In genomic region chr15:96234109-96234892, GRCh38 we compare ENCODE assay signal across 10 cellular contexts.
A peak's percentile ranks its signal among the peaks of the same experiment; 100 is the strongest.
DNase-seq lines count a peak whose midpoint lies in the region; ATAC-seq lines count a peak whose summit lies in the region.
"Had no signal": no experiment of that assay in that cellular context is flagged by ENCODE, and none has a peak within 500 bp of the region (broad histone marks: within the 10 kb centered on the region; RNA-seq: fewer than 3 reads in every experiment).

No MANE protein-coding gene starts in this region.

- no peaks in the 10 kb centered on the region for H3K36me3 Mint-ChIP-seq in activated T-cell treated with anti-CD3 and anti-CD28 coated beads, Interleukin-2, amount 50 U/mL, for 24 hours (ENCODE audit: low read depth)
- H3K36me3 Mint-ChIP-seq in activated naive CD4-positive, alpha-beta T cell treated with anti-CD3 and anti-CD28 coated beads, Interleukin-2, amount 50 U/mL, for 72 hours = no peaks in the 10 kb centered on the region
- no peaks in the 10 kb centered on the region for H3K36me3 Mint-ChIP-seq in activated T-helper 1 cell treated with anti-CD3 and anti-CD28 coated beads, Interleukin-12 subunit alpha, Interleukin-12 subunit beta, Interleukin-2, Interleukin-4 antibody, amounts not matched to agents 30 ng/mL and 10 ng/mL and 1 ng/mL, durations not matched to agents 14 hours and 24 hours and 36 hours (ENCODE audit: low read depth)
- H3K36me3 Mint-ChIP-seq: immature natural killer cell had no signal

- peak; percentile 56 for ATAC-seq in GM18519 (IDR thresholded peaks at IDR 0.05; ENCODE audit: low FRiP score, unreplicated experiment)
- ATAC-seq in HG02973 (IDR thresholded peaks at IDR 0.05; ENCODE audit: unreplicated experiment) = peak; percentile 48
- no peak for ATAC-seq in activated naive CD4-positive, alpha-beta T cell treated with anti-CD3 and anti-CD28 coated beads, Interleukin-2, amount 50 U/mL, for 72 hours

- H3K27me3 Mint-ChIP-seq in activated T-cell treated with anti-CD3 and anti-CD28 coated beads, Interleukin-2, amount 50 U/mL, for 24 hours = no peaks in the 10 kb centered on the region
- no peaks in the 10 kb centered on the region for H3K27me3 Mint-ChIP-seq in activated T-helper 1 cell treated with anti-CD3 and anti-CD28 coated beads, Interleukin-12 subunit alpha, Interleukin-12 subunit beta, Interleukin-2, Interleukin-4 antibody, amounts not matched to agents 30 ng/mL and 10 ng/mL and 1 ng/mL, durations not matched to agents 14 hours and 24 hours and 36 hours (ENCODE audit: insufficient read depth)

- no peaks in the 10 kb centered on the region for H3K4me1 Mint-ChIP-seq in activated T-cell treated with anti-CD3 and anti-CD28 coated beads, Interleukin-2, amount 50 U/mL, for 24 hours (ENCODE audit: low read depth)
- H3K4me1 Mint-ChIP-seq in activated T-helper 1 cell treated with anti-CD3 and anti-CD28 coated beads, Interleukin-12 subunit alpha, Interleukin-12 subunit beta, Interleukin-2, Interleukin-4 antibody, amounts not matched to agents 30 ng/mL and 10 ng/mL and 1 ng/mL, durations not matched to agents 14 hours and 24 hours and 36 hours (ENCODE audit: low read depth) = no peaks in the 10 kb centered on the region
- H3K4me1 Mint-ChIP-seq: immature natural killer cell had no signal

- DNase-seq in T1000 (lab: John Stamatoyannopoulos, UW) (peak; percentile 64), posterior vena cava (ENCODE audit: low spot score) (peak; percentile 84)
- no peak for DNase-seq in activated T-cell treated with anti-CD3 and anti-CD28 coated beads, Interleukin-2, amount 50 U/mL, for 24 hours
- no peak for DNase-seq in activated naive CD4-positive, alpha-beta T cell treated with anti-CD3 and anti-CD28 coated beads, Interleukin-2, amount 50 U/mL, for 72 hours (ENCODE audit: low spot score in 2 of 2)
- DNase-seq in activated naive CD4-positive, alpha-beta T cell treated with Interleukin-2 at 50 U/mL for 16 hours = no peak
- DNase-seq in activated T-helper 1 cell treated with anti-CD3 and anti-CD28 coated beads, Interleukin-12 subunit alpha, Interleukin-12 subunit beta, Interleukin-2, Interleukin-4 antibody, amounts not matched to agents 30 ng/mL and 10 ng/mL and 1 ng/mL, durations not matched to agents 14 hours and 24 hours and 36 hours (ENCODE audit: low spot score) = no peak
- DNase-seq: immature natural killer cell, NCI-H446 treated with DMSO at 0.1 percent for 48 hours had no signal

- H3K4me3 Mint-ChIP-seq in activated T-cell treated with anti-CD3 and anti-CD28 coated beads, Interleukin-2, amount 50 U/mL, for 24 hours = no peak overlapping the region
- no peak overlapping the region for H3K4me3 Mint-ChIP-seq in activated T-helper 1 cell treated with anti-CD3 and anti-CD28 coated beads, Interleukin-12 subunit alpha, Interleukin-12 subunit beta, Interleukin-2, Interleukin-4 antibody, amounts not matched to agents 30 ng/mL and 10 ng/mL and 1 ng/mL, durations not matched to agents 14 hours and 24 hours and 36 hours
- H3K4me3 Mint-ChIP-seq: immature natural killer cell had no signal

- intact Hi-C loops in posterior vena cava (cut with DNase I) = no loop called here
- intact Hi-C loops in activated T-helper 1 cell treated with anti-CD3 and anti-CD28 coated beads, Interleukin-12 subunit alpha, Interleukin-12 subunit beta, Interleukin-2, Interleukin-4 antibody, amounts not matched to agents 30 ng/mL and 10 ng/mL and 1 ng/mL, durations not matched to agents 14 hours and 24 hours and 36 hours (cut with micrococcal nuclease) = no loop called here

- H3K27ac Mint-ChIP-seq in activated T-cell treated with anti-CD3 and anti-CD28 coated beads, Interleukin-2, amount 50 U/mL, for 24 hours = no peak overlapping the region
- H3K27ac Mint-ChIP-seq in activated naive CD4-positive, alpha-beta T cell treated with anti-CD3 and anti-CD28 coated beads, Interleukin-2, amount 50 U/mL, for 72 hours = no peak overlapping the region
- H3K27ac Mint-ChIP-seq in activated T-helper 1 cell treated with anti-CD3 and anti-CD28 coated beads, Interleukin-12 subunit alpha, Interleukin-12 subunit beta, Interleukin-2, Interleukin-4 antibody, amounts not matched to agents 30 ng/mL and 10 ng/mL and 1 ng/mL, durations not matched to agents 14 hours and 24 hours and 36 hours = no peak overlapping the region
- H3K27ac Mint-ChIP-seq: immature natural killer cell had no signal

- no peaks in the 10 kb centered on the region for H3K9me3 Mint-ChIP-seq in activated T-cell treated with anti-CD3 and anti-CD28 coated beads, Interleukin-2, amount 50 U/mL, for 24 hours
- H3K9me3 Mint-ChIP-seq in activated naive CD4-positive, alpha-beta T cell treated with anti-CD3 and anti-CD28 coated beads, Interleukin-2, amount 50 U/mL, for 72 hours = no peaks in the 10 kb centered on the region
- H3K9me3 Mint-ChIP-seq in activated T-helper 1 cell treated with anti-CD3 and anti-CD28 coated beads, Interleukin-12 subunit alpha, Interleukin-12 subunit beta, Interleukin-2, Interleukin-4 antibody, amounts not matched to agents 30 ng/mL and 10 ng/mL and 1 ng/mL, durations not matched to agents 14 hours and 24 hours and 36 hours = no peaks in the 10 kb centered on the region

Comparison
In these comparisons a context has a peak if more than half of its experiments do, and no peak if none do; other contexts are left out.
1. ATAC-seq: peak in GM18519 (single experiment) and HG02973 (single experiment); none in activated naive CD4-positive, alpha-beta T cell treated with anti-CD3 and anti-CD28 coated beads, Interleukin-2, amount 50 U/mL, for 72 hours (0 of 2).
2. DNase-seq: peak in T1000 (single experiment) and posterior vena cava (single experiment); none in activated T-cell treated with anti-CD3 and anti-CD28 coated beads, Interleukin-2, amount 50 U/mL, for 24 hours (single experiment), activated naive CD4-positive, alpha-beta T cell treated with anti-CD3 and anti-CD28 coated beads, Interleukin-2, amount 50 U/mL, for 72 hours (0 of 2), activated naive CD4-positive, alpha-beta T cell treated with Interleukin-2 at 50 U/mL for 16 hours (single experiment) and activated T-helper 1 cell treated with anti-CD3 and anti-CD28 coated beads, Interleukin-12 subunit alpha, Interleukin-12 subunit beta, Interleukin-2, Interleukin-4 antibody, amounts not matched to agents 30 ng/mL and 10 ng/mL and 1 ng/mL, durations not matched to agents 14 hours and 24 hours and 36 hours (single experiment).